In the genomic region with DNA sequence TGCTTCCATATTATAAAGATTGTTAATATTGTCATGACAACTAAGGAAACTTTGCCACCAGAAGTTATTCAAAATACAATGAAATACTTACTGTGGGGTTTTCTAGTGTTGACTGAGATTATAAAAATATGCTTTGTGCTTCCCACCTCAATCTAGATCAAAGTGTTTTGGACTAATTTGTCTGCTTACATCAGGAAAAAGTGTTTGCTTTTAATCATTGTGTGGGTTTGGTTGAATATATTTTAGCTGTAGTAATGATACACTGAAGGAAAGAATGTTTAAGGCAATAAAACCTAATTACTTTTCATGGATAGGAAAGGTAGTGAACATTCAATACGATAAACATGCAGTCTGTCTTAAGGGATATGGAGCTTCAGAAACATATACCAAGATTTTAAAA, we compare ENCODE assay signal across 27 cellular contexts.
"Had no signal": no experiment of that assay in that cellular context is flagged by ENCODE, and none has a peak within 500 bp of the region (broad histone marks: within the 10 kb centered on the region; RNA-seq: fewer than 3 reads in every experiment).

No MANE protein-coding gene starts in this region.

- H3K4me1 ChIP-seq: stomach, thyroid gland, tibial nerve, upper lobe of right lung, uterus, vagina had no signal

- H3K27ac Mint-ChIP-seq: stimulated activated effector memory CD8-positive, alpha-beta T cell treated with anti-CD3 and anti-CD28 coated beads, Interleukin-12 subunit alpha, Interleukin-12 subunit beta, amount 100 ng/mL, for 72 hours; stimulated activated memory B cell treated with anti-CD40 and anti-IgM and Interleukin-4, amounts not matched to agents 10 μg/mL and 1 μg/mL and 100 μg/mL, for 72 hours; stimulated activated naive B cell treated with anti-CD40 and anti-IgM and Interleukin-4, amounts not matched to agents 10 μg/mL and 1 μg/mL and 100 μg/mL, for 72 hours; stimulated activated naive CD8-positive, alpha-beta T cell treated with anti-CD3 and anti-CD28 coated beads, Interleukin-15, amount 100 ng/mL, for 72 hours; stimulated activated naive CD8-positive, alpha-beta T cell treated with anti-CD3 and anti-CD28 coated beads, Interleukin-15, Interleukin-2, amounts not matched to agents 100 ng/mL and 50 ng/mL, for 24 hours; type B pancreatic cell had no signal

- H3K27me3 Mint-ChIP-seq: type B pancreatic cell had no signal

- H3K27me3 ChIP-seq: stomach, suprapubic skin, testis, thyroid gland, tibial artery, tibial nerve, transverse colon, upper lobe of left lung, upper lobe of right lung, uterus, vagina had no signal

- H3K4me3 Mint-ChIP-seq: stimulated activated effector memory CD8-positive, alpha-beta T cell treated with anti-CD3 and anti-CD28 coated beads, Interleukin-12 subunit alpha, Interleukin-12 subunit beta, amount 100 ng/mL, for 72 hours; stimulated activated memory B cell treated with anti-CD40 and anti-IgM and Interleukin-4, amounts not matched to agents 10 μg/mL and 1 μg/mL and 100 μg/mL, for 72 hours; stimulated activated naive B cell treated with anti-CD40 and anti-IgM and Interleukin-4, amounts not matched to agents 10 μg/mL and 1 μg/mL and 100 μg/mL, for 72 hours; stimulated activated naive CD8-positive, alpha-beta T cell treated with anti-CD3 and anti-CD28 coated beads, Interleukin-15, amount 100 ng/mL, for 72 hours; stimulated activated naive CD8-positive, alpha-beta T cell treated with anti-CD3 and anti-CD28 coated beads, Interleukin-15, Interleukin-2, amounts not matched to agents 100 ng/mL and 50 ng/mL, for 24 hours; type B pancreatic cell had no signal

- H3K36me3 ChIP-seq: stomach, suprapubic skin, thoracic aorta, thyroid gland, tibial artery, tibial nerve, transverse colon, upper lobe of left lung, upper lobe of right lung, uterus, vagina had no signal

- H3K9me3 Mint-ChIP-seq: stimulated activated effector memory CD8-positive, alpha-beta T cell treated with anti-CD3 and anti-CD28 coated beads, Interleukin-12 subunit alpha, Interleukin-12 subunit beta, amount 100 ng/mL, for 72 hours; stimulated activated memory B cell treated with anti-CD40 and anti-IgM and Interleukin-4, amounts not matched to agents 10 μg/mL and 1 μg/mL and 100 μg/mL, for 72 hours; stimulated activated naive B cell treated with anti-CD40 and anti-IgM and Interleukin-4, amounts not matched to agents 10 μg/mL and 1 μg/mL and 100 μg/mL, for 72 hours; stimulated activated naive CD8-positive, alpha-beta T cell treated with anti-CD3 and anti-CD28 coated beads, Interleukin-15, amount 100 ng/mL, for 72 hours; stimulated activated naive CD8-positive, alpha-beta T cell treated with anti-CD3 and anti-CD28 coated beads, Interleukin-15, Interleukin-2, amounts not matched to agents 100 ng/mL and 50 ng/mL, for 24 hours had no signal

- H3K36me3 Mint-ChIP-seq: stimulated activated memory B cell treated with anti-CD40 and anti-IgM and Interleukin-4, amounts not matched to agents 10 μg/mL and 1 μg/mL and 100 μg/mL, for 72 hours; stimulated activated naive B cell treated with anti-CD40 and anti-IgM and Interleukin-4, amounts not matched to agents 10 μg/mL and 1 μg/mL and 100 μg/mL, for 72 hours had no signal

- H3K9me3 ChIP-seq: stomach, suprapubic skin, testis, thoracic aorta, thyroid gland, tibial artery, tibial nerve, transverse colon, upper lobe of left lung, upper lobe of right lung, uterus, vagina had no signal

- ATAC-seq: stimulated activated effector memory CD8-positive, alpha-beta T cell treated with anti-CD3 and anti-CD28 coated beads, Interleukin-12 subunit alpha, Interleukin-12 subunit beta, amount 100 ng/mL, for 72 hours; stimulated activated memory B cell treated with anti-CD40 and anti-IgM and Interleukin-4, amounts not matched to agents 10 μg/mL and 1 μg/mL and 100 μg/mL, for 72 hours; stimulated activated naive B cell treated with anti-CD40 and anti-IgM and Interleukin-4, amounts not matched to agents 10 μg/mL and 1 μg/mL and 100 μg/mL, for 72 hours; stimulated activated naive CD8-positive, alpha-beta T cell treated with anti-CD3 and anti-CD28 coated beads, Interleukin-15, amount 100 ng/mL, for 72 hours; stimulated activated naive CD8-positive, alpha-beta T cell treated with anti-CD3 and anti-CD28 coated beads, Interleukin-15, Interleukin-2, amounts not matched to agents 100 U/mL and 50 U/mL, for 24 hours; upper lobe of right lung had no signal

- H3K4me3 ChIP-seq: stomach, suprapubic skin, testis, thoracic aorta, thyroid gland, tibial artery, tibial nerve, transverse colon, upper lobe of left lung, upper lobe of right lung, uterus, vagina had no signal

- DNase-seq: stimulated activated CD4-positive, alpha-beta T cell treated with anti-CD3 and anti-CD28 coated beads, Interleukin-2, amount 100 ng/mL, for 48 hours; stimulated activated CD4-positive, alpha-beta T cell treated with anti-CD3 and anti-CD28 coated beads, Interleukin-4, amount 100 ng/mL, for 1 hour; stimulated activated CD4-positive, alpha-beta T cell treated with anti-CD3 and anti-CD28 coated beads, Interleukin-4, amount 100 ng/mL, for 24 hours; stimulated activated CD4-positive, alpha-beta T cell treated with anti-CD3 and anti-CD28 coated beads, Interleukin-4, amount 100 ng/mL, for 4 hours; stimulated activated CD8-positive, alpha-beta memory T cell treated with anti-CD3 and anti-CD28 coated beads, Interleukin-4, amount 100 ng/mL, for 48 hours; stimulated activated naive B cell treated with anti-CD40 and anti-IgM and Interleukin-4, amounts not matched to agents 10 μg/mL and 1 μg/mL and 100 μg/mL, for 72 hours; stimulated activated naive CD4-positive, alpha-beta T cell; stimulated activated naive CD4-positive, alpha-beta T cell treated with Interleukin-2 at 50 U/mL for 16 hours; stimulated activated naive CD8-positive, alpha-beta T cell treated with anti-CD3 and anti-CD28 coated beads, Interleukin-15, amount 100 ng/mL, for 72 hours; stimulated activated naive CD8-positive, alpha-beta T cell treated with anti-CD3 and anti-CD28 coated beads, Interleukin-15, Interleukin-2, amounts not matched to agents 100 U/mL and 50 U/mL, for 24 hours; stomach; substantia nigra; testis; thyroid gland; tibial artery; transverse colon; upper lobe of left lung; upper lobe of right lung; uterus had no signal
